In genomic region chr9:130887494-130888144, GRCh38 we compare ENCODE assay signal across 1 cellular context.
TF ChIP-seq lines count a peak whose summit lies in the region.

No MANE protein-coding gene starts in this region.

TF ChIP-seq in H1, 55 proteins besides CTCF, POLR2A, EP300 and RAD21:
- no peak for TF ChIP-seq CEBPB (IDR thresholded peaks at IDR 0.05; ENCODE audit: low read depth, low read length)
- no peak for TF ChIP-seq SIX5 (IDR thresholded peaks at IDR 0.05; ENCODE audit: low read depth, low read length)
- no peak for TF ChIP-seq SAP30 (IDR thresholded peaks at IDR 0.05; ENCODE audit: insufficient read depth, insufficient replicate concordance, low read length)
- TF ChIP-seq CHD1 (IDR thresholded peaks at IDR 0.05; ENCODE audit: low read depth, low read length): no peak
- no peak for TF ChIP-seq YY1 (IDR thresholded peaks at IDR 0.05; ENCODE audit: low read depth, low read length)
- TF ChIP-seq NRF1 (IDR thresholded peaks at IDR 0.05; ENCODE audit: low read depth, low read length): no peak
- no peak for TF ChIP-seq CHD2 (IDR thresholded peaks at IDR 0.05; ENCODE audit: low read length)
- TF ChIP-seq TEAD4 (IDR thresholded peaks at IDR 0.05; ENCODE audit: low read depth, low read length): no peak
- TF ChIP-seq RXRA (IDR thresholded peaks at IDR 0.05; ENCODE audit: insufficient read depth, low read depth, low read length): no peak
- TF ChIP-seq CBX8 (IDR thresholded peaks at IDR 0.05; ENCODE audit: borderline replicate concordance, low read depth, low read length): no peak
